2 cellular contexts compared by ENCODE assay signal in genomic region chr16:70396209-70396904, GRCh38.
A peak's percentile ranks its signal among the peaks of the same experiment; 100 is the strongest.
TF ChIP-seq lines count a peak whose summit lies in the region.

No MANE protein-coding gene starts in this region.

TF ChIP-seq in IMR-90, 13 proteins besides CTCF, POLR2A, EP300 and RAD21:
- TF ChIP-seq USF2 (IDR thresholded peaks at IDR 0.05; ENCODE audit: low read depth, low read length) (no peak), NFE2L2 (IDR thresholded peaks at IDR 0.05; ENCODE audit: low read depth, low read length) (no peak), SMC3 (IDR thresholded peaks at IDR 0.05; ENCODE audit: low read depth, low read length) (no peak), RFX5 (IDR thresholded peaks at IDR 0.05; ENCODE audit: low read depth, low read length) (no peak), RCOR1 (IDR thresholded peaks at IDR 0.05; ENCODE audit: insufficient replicate concordance, low read length) (no peak), CEBPB (IDR thresholded peaks at IDR 0.05; ENCODE audit: low read depth, low read length) (no peak), BHLHE40 (IDR thresholded peaks at IDR 0.05; ENCODE audit: low read depth, low read length) (no peak), MXI1 (IDR thresholded peaks at IDR 0.05; ENCODE audit: borderline replicate concordance, low read depth, low read length) (no peak), CHD1 (IDR thresholded peaks at IDR 0.05; ENCODE audit: low read depth, low read length) (no peak), FOS (IDR thresholded peaks at IDR 0.05; ENCODE audit: low read depth, low read length) (no peak), ELK1 (IDR thresholded peaks at IDR 0.05; ENCODE audit: borderline replicate concordance, low read depth, low read length) (no peak), MAFK (IDR thresholded peaks at IDR 0.05; ENCODE audit: low read depth, low read length) (no peak), MAZ (IDR thresholded peaks at IDR 0.05; ENCODE audit: borderline replicate concordance, low read depth, low read length) (no peak)

TF ChIP-seq in SK-N-SH treated with all-trans-retinoic acid at 6 μM for 48 hours, 23 proteins besides CTCF, POLR2A, EP300 and RAD21:
- no peak; the same call in 1 of the 2 replicates for TF ChIP-seq CREB5 (CRISPR knock-in tag; IDR thresholded peaks at IDR 0.05; ENCODE audit: low read depth)
- TF ChIP-seq POU6F1 (CRISPR knock-in tag; IDR thresholded peaks at IDR 0.05; ENCODE audit: borderline replicate concordance, low read depth), result no peak
- TF ChIP-seq BACH2 (CRISPR knock-in tag; IDR thresholded peaks at IDR 0.05; ENCODE audit: borderline replicate concordance), result no peak
- no peak for TF ChIP-seq ZNF8 (CRISPR knock-in tag; IDR thresholded peaks at IDR 0.05)
- TF ChIP-seq TSHZ2 (CRISPR knock-in tag; IDR thresholded peaks at IDR 0.05), result peak; percentile 38; the same call in 1 of the 2 replicates
- TF ChIP-seq ZC3H10 (CRISPR knock-in tag; IDR thresholded peaks at IDR 0.05), result no peak
- no peak for TF ChIP-seq CSRNP3 (CRISPR knock-in tag; IDR thresholded peaks at IDR 0.05)
- no peak for TF ChIP-seq ESRRG (CRISPR knock-in tag; IDR thresholded peaks at IDR 0.05)
- TF ChIP-seq ARNTL (CRISPR knock-in tag; IDR thresholded peaks at IDR 0.05; ENCODE audit: borderline replicate concordance, low read depth), result no peak
- no peak for TF ChIP-seq TOX (CRISPR knock-in tag; IDR thresholded peaks at IDR 0.05; ENCODE audit: borderline replicate concordance)
- no peak for TF ChIP-seq GLIS3 (CRISPR knock-in tag; IDR thresholded peaks at IDR 0.05)
- TF ChIP-seq RARB (CRISPR knock-in tag; IDR thresholded peaks at IDR 0.05), result no peak
- TF ChIP-seq ZFP3 (CRISPR knock-in tag; IDR thresholded peaks at IDR 0.05), result no peak
- TF ChIP-seq TCF4 (CRISPR knock-in tag; IDR thresholded peaks at IDR 0.05; ENCODE audit: borderline replicate concordance), result peak; percentile 87
- TF ChIP-seq CSDC2 (CRISPR knock-in tag; IDR thresholded peaks at IDR 0.05), result no peak
- TF ChIP-seq SNAI2 (CRISPR knock-in tag; IDR thresholded peaks at IDR 0.05), result peak; percentile 47; the same call in 1 of the 2 replicates
- TF ChIP-seq ZNF70 (CRISPR knock-in tag; IDR thresholded peaks at IDR 0.05), result no peak
- no peak for TF ChIP-seq ZFP30 (CRISPR knock-in tag; IDR thresholded peaks at IDR 0.05)
- no peak for TF ChIP-seq OSR1 (CRISPR knock-in tag; IDR thresholded peaks at IDR 0.05)
- TF ChIP-seq PPARA (CRISPR knock-in tag; IDR thresholded peaks at IDR 0.05; ENCODE audit: borderline replicate concordance), result no peak
- TF ChIP-seq ISL1 (CRISPR knock-in tag; IDR thresholded peaks at IDR 0.05), result 0 out of 2 replicates have a peak, but pooled peaks have one; percentile 9
- TF ChIP-seq PATZ1 (CRISPR knock-in tag; IDR thresholded peaks at IDR 0.05; ENCODE audit: borderline replicate concordance), result no peak
- TF ChIP-seq ZNF565 (CRISPR knock-in tag; conservative IDR thresholded peaks at IDR 0.05; ENCODE audit: low read depth), result no peak
